7 cellular contexts compared by ENCODE assay signal in genomic region chr3:195993671-195994070, GRCh38.
DNase-seq lines count a peak whose midpoint lies in the region; ATAC-seq and TF ChIP-seq lines count a peak whose summit lies in the region.
"Not testable (repeated sequence)": the region's sequence is repeated elsewhere in the genome, so short reads cannot be mapped to it uniquely, and the experiment has no call there.

No MANE protein-coding gene starts in this region.

- not testable (repeated sequence) for H3K4me1 ChIP-seq in upper lobe of right lung

- intact Hi-C loops in posterior vena cava (cut with DNase I); upper lobe of right lung (cut with DNase I): not testable (repeated sequence)

- H3K4me1 Mint-ChIP-seq in activated CD4-positive, alpha-beta memory T cell treated with anti-CD3 and anti-CD28 coated beads, Interleukin-2, amount 10 ng/mL, durations not matched to agents 7 days and 5 days; neural crest cell: not testable (repeated sequence)

- POLR2A ChIA-PET in activated CD4-positive, alpha-beta memory T cell treated with anti-CD3 and anti-CD28 coated beads, Interleukin-2, amount 10 ng/mL, durations not matched to agents 7 days and 5 days (lab: Charles Lee): not testable (repeated sequence)

- H3K27ac Mint-ChIP-seq in activated CD4-positive, alpha-beta memory T cell treated with anti-CD3 and anti-CD28 coated beads, Interleukin-2, amount 10 ng/mL, durations not matched to agents 7 days and 5 days; neural crest cell (ENCODE audit: unreplicated experiment): not testable (repeated sequence)

- not testable (repeated sequence) for H3K4me3 ChIP-seq in upper lobe of right lung

- not testable (repeated sequence) for ATAC-seq in upper lobe of right lung

- not testable (repeated sequence) for H3K4me3 Mint-ChIP-seq in activated CD4-positive, alpha-beta memory T cell treated with anti-CD3 and anti-CD28 coated beads, Interleukin-2, amount 10 ng/mL, durations not matched to agents 7 days and 5 days
- peak overlapping the region; percentile 47 for H3K4me3 Mint-ChIP-seq in neural crest cell

- not testable (repeated sequence) for H3K27ac ChIP-seq in upper lobe of right lung

- not testable (repeated sequence) for H3K9me3 ChIP-seq in upper lobe of right lung

- H3K36me3 ChIP-seq in upper lobe of right lung: not testable (repeated sequence)

- CTCF ChIA-PET in activated CD4-positive, alpha-beta memory T cell treated with anti-CD3 and anti-CD28 coated beads, Interleukin-2, amount 10 ng/mL, durations not matched to agents 7 days and 5 days (lab: Charles Lee): not testable (repeated sequence)

- not testable (repeated sequence) for H3K36me3 Mint-ChIP-seq in activated CD4-positive, alpha-beta memory T cell treated with anti-CD3 and anti-CD28 coated beads, Interleukin-2, amount 10 ng/mL, durations not matched to agents 7 days and 5 days (ENCODE audit: low read depth); neural crest cell (ENCODE audit: low read depth)

- DNase-seq in activated CD4-positive, alpha-beta memory T cell treated with anti-CD3 and anti-CD28 coated beads, Interleukin-2, amount 10 ng/mL, durations not matched to agents 7 days and 5 days: peak; percentile 13
- DNase-seq in activated CD8-positive, alpha-beta memory T cell treated with anti-CD3 and anti-CD28 coated beads, Interleukin-2, amount 50 U/mL, for 48 hours: peak; percentile 40
- peak; percentile 54 for DNase-seq in activated effector memory CD4-positive, alpha-beta T cell treated with anti-CD3 and anti-CD28 coated beads, Interleukin-2, amount 50 U/mL, for 16 hours
- DNase-seq in mesenteric fat pad (ENCODE audit: low spot score) (peak; percentile 57), posterior vena cava (ENCODE audit: low spot score) (peak; percentile 36), upper lobe of right lung (peak; percentile 37)
- DNase-seq in neural crest cell (ENCODE audit: low read depth, low spot score): not testable (repeated sequence)

- H3K27me3 Mint-ChIP-seq in activated CD4-positive, alpha-beta memory T cell treated with anti-CD3 and anti-CD28 coated beads, Interleukin-2, amount 10 ng/mL, durations not matched to agents 7 days and 5 days; neural crest cell (ENCODE audit: low read depth): not testable (repeated sequence)

- not testable (repeated sequence) for H3K9me3 Mint-ChIP-seq in activated CD4-positive, alpha-beta memory T cell treated with anti-CD3 and anti-CD28 coated beads, Interleukin-2, amount 10 ng/mL, durations not matched to agents 7 days and 5 days; neural crest cell

- not testable (repeated sequence) for H3K27me3 ChIP-seq in upper lobe of right lung

- not testable (repeated sequence) for TF ChIP-seq CTCF in neural crest cell (conservative IDR thresholded peaks at IDR 0.05); upper lobe of right lung (IDR thresholded peaks at IDR 0.05)
